Comparison of ENCODE assay signal across 16 cellular contexts in genomic region chr9:84138543-84138942, GRCh38.
"Had no signal": no experiment of that assay in that cellular context is flagged by ENCODE, and none has a peak within 500 bp of the region (broad histone marks: within the 10 kb centered on the region; RNA-seq: fewer than 3 reads in every experiment).

No MANE protein-coding gene starts in this region.

- H3K36me3 ChIP-seq: adrenal gland, esophagus muscularis mucosa, right lobe of liver, transverse colon had no signal

- H3K9me3 ChIP-seq: adrenal gland, esophagus muscularis mucosa, right lobe of liver, transverse colon had no signal

- ATAC-seq: activated CD4-positive, alpha-beta T cell treated with anti-CD3 and anti-CD28 coated beads for 36 hours had no signal

- DNase-seq: activated CD4-positive, alpha-beta T cell treated with anti-CD3 and anti-CD28 coated beads for 36 hours; activated CD4-positive, CD25-positive, alpha-beta regulatory T cell; activated effector memory CD4-positive, alpha-beta T cell treated with Interleukin-2 at 50 U/mL for 16 hours; activated naive CD4-positive, alpha-beta T cell treated with Interleukin-2 at 50 U/mL for 16 hours; activated T-cell treated with anti-CD3 and anti-CD28 coated beads for 4 hours; aorta; foreskin melanocyte; kidney glomerular epithelial cell; left ventricle myocardium superior; stimulated activated CD4-positive, alpha-beta T cell treated with anti-CD3 and anti-CD28 coated beads, Interleukin-2, amount 100 ng/mL, for 48 hours; stimulated activated naive CD4-positive, alpha-beta T cell treated with Interleukin-2 at 50 U/mL for 16 hours; T-helper 1 cell had no signal

- H3K4me3 ChIP-seq: esophagus muscularis mucosa, right lobe of liver, transverse colon had no signal
